Comparison of ENCODE assay signal across 8 cellular contexts in the genomic region with DNA sequence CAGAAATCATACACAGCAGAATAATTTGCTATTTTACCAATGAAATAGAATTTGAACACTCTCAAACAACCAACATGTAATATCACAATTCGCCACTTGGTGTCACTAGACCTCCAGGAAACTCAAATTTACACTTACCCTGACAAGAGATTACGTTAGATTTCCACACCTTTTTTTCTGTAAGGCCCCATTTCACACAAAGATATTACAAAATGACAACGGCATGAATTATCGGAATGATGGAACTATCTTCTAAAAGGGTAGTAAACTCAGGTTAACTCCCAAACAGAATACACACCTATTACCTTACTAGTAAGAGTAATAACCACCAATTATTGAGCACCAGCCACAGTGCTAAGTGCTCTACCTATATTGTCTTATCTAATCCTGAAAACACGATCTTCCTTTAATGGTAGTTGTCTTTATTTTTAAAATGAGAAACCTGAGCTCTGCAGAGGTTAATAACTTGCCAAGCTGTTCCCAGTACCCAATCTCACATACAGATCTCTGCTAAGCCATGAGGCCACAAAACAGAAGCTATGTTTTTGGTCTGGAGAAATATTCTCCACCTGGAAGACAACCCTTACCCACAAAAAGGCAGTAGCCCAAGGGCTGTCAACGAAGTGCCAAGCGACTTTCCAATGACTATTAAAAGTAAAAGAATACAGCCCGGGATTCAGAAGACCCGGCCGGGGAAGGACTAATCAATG.
A peak's percentile ranks its signal among the peaks of the same experiment; 100 is the strongest.
DNase-seq lines count a peak whose midpoint lies in the region; ATAC-seq, FAIRE-seq and TF ChIP-seq lines count a peak whose summit lies in the region.

No MANE protein-coding gene starts in this region.

- POLR2A ChIA-PET in MCF 10A (lab: Yijun Ruan, JAX), result interaction anchor here (0.6 to 2.6 kb wide), 16 partner anchors 10 to 665 kb away, joined by 3 to 30 read pairs (median 4); no protein-coding TSS in a partner anchor

- H3K27ac ChIP-seq in kidney (ENCODE audit: low read depth in 2 of 2, low read length in 2 of 2) (peak overlapping the region in 1 of 2 donors; percentile 33), stomach smooth muscle (ENCODE audit: low read length) (peak overlapping the region; percentile 53)

- H3K36me3 ChIP-seq in kidney (ENCODE audit: control insufficient read depth in 1 of 2, insufficient read depth in 2 of 2, low read length in 2 of 2) (no peaks in the 10 kb centered on the region), stomach smooth muscle (ENCODE audit: control insufficient read depth in 2 of 2, insufficient read depth in 2 of 2, low read length in 2 of 2) (no peaks in the 10 kb centered on the region)

- no peaks in the 10 kb centered on the region for H3K9me3 ChIP-seq in kidney (ENCODE audit: control insufficient read depth in 1 of 2, low read length in 2 of 2)
- no peaks in the 10 kb centered on the region for H3K9me3 ChIP-seq in stomach smooth muscle (ENCODE audit: control insufficient read depth in 2 of 2, low read length in 2 of 2)

- H3K9ac ChIP-seq in kidney (ENCODE audit: low read length in 2 of 2), result no peak overlapping the region
- H3K9ac ChIP-seq in stomach smooth muscle (ENCODE audit: low read length in 2 of 2), result no peak overlapping the region

- intact Hi-C loops in MCF 10A (cut with micrococcal nuclease) (loop anchor here (1.0 to 10.0 kb wide), 8 partner anchors 16 to 1002 kb away; a partner anchor contains a TSS), kidney (cut with DNase I) (loop anchor here (5.0 kb wide), 1 partner anchor 294 kb away; no protein-coding TSS in a partner anchor)

- DNase-seq in activated CD8-positive, alpha-beta memory T cell treated with anti-CD3 and anti-CD28 coated beads, Interleukin-2, amount 50 U/mL, for 48 hours, result peak; percentile 51
- no peak for DNase-seq in activated CD8-positive, alpha-beta memory T cell treated with anti-CD3 and anti-CD28 coated beads, Interleukin-2, amount 50 U/mL, for 4 hours
- DNase-seq in NCI-H748 treated with DMSO at 0.1 percent for 48 hours (lab: John Stamatoyannopoulos, UW), result peak; percentile 74
- DNase-seq in MCF 10A (ENCODE audit: unreplicated experiment), result peak; percentile 82
- DNase-seq in kidney, result no peak

- FAIRE-seq in kidney (lab: Jason Lieb, UNC), result peak; percentile 90

- H3K27ac Mint-ChIP-seq in MCF 10A (ENCODE audit: low read depth, unreplicated experiment), result peak overlapping the region; percentile 77

- ATAC-seq in HG02970 (IDR thresholded peaks at IDR 0.05; ENCODE audit: low FRiP score, unreplicated experiment), result peak; percentile 56
- no peak for ATAC-seq in HG03280 (IDR thresholded peaks at IDR 0.05; ENCODE audit: unreplicated experiment)

- peaks cover 8% of the 10 kb centered on the region for H3K9me3 Mint-ChIP-seq in MCF 10A (ENCODE audit: unreplicated experiment)

- H3K4me3 ChIP-seq in kidney (ENCODE audit: low read length in 2 of 2), result no peak overlapping the region
- no peak overlapping the region for H3K4me3 ChIP-seq in stomach smooth muscle (ENCODE audit: low read length in 2 of 2)

- H3K27me3 ChIP-seq in stomach smooth muscle (ENCODE audit: control insufficient read depth in 1 of 2, insufficient read depth in 2 of 2, low read length in 2 of 2), result no peaks in the 10 kb centered on the region

- peaks cover 17% of the 10 kb centered on the region for H3K4me1 Mint-ChIP-seq in MCF 10A (ENCODE audit: insufficient read depth, unreplicated experiment)

- H3K4me1 ChIP-seq in kidney (ENCODE audit: control insufficient read depth in 1 of 2, insufficient read depth in 1 of 2, low read depth in 1 of 2, low read length in 2 of 2), result no peaks in the 10 kb centered on the region
- peaks cover 8% of the 10 kb centered on the region for H3K4me1 ChIP-seq in stomach smooth muscle (ENCODE audit: control insufficient read depth, insufficient read depth, low read length)

- peaks cover 7% of the 10 kb centered on the region for H3K36me3 Mint-ChIP-seq in MCF 10A (ENCODE audit: insufficient read depth, unreplicated experiment)

- H3K27me3 Mint-ChIP-seq in MCF 10A (ENCODE audit: insufficient read depth, unreplicated experiment), result no peaks in the 10 kb centered on the region

- H3K4me3 Mint-ChIP-seq in MCF 10A (ENCODE audit: unreplicated experiment), result no peak overlapping the region

- no TSS peak for BruUV-seq in MCF 10A (replicated peaks; lab: Mats Ljungman, UMichigan)

- CTCF ChIA-PET in MCF 10A (lab: Yijun Ruan, JAX), result interaction anchor here (0.6 to 10.1 kb wide), 42 partner anchors 9 to 1004 kb away, joined by 3 to 278 read pairs (median 4); a partner anchor contains a TSS

- peak; percentile 67 for TF ChIP-seq CTCF in MCF 10A (IDR thresholded peaks at IDR 0.05; ENCODE audit: unreplicated experiment)
- peak; percentile 54 for TF ChIP-seq CTCF in kidney (IDR thresholded peaks at IDR 0.05; ENCODE audit: borderline replicate concordance, extremely low read depth, insufficient read depth)

Comparison
In these comparisons a context has a peak if more than half of its experiments do, and no peak if none do; other contexts are left out.
1. DNase-seq: peak in activated CD8-positive, alpha-beta memory T cell treated with anti-CD3 and anti-CD28 coated beads, Interleukin-2, amount 50 U/mL, for 48 hours (single experiment), NCI-H748 treated with DMSO at 0.1 percent for 48 hours (single experiment) and MCF 10A (single experiment); none in activated CD8-positive, alpha-beta memory T cell treated with anti-CD3 and anti-CD28 coated beads, Interleukin-2, amount 50 U/mL, for 4 hours (single experiment) and kidney (single experiment).